In the genomic region with DNA sequence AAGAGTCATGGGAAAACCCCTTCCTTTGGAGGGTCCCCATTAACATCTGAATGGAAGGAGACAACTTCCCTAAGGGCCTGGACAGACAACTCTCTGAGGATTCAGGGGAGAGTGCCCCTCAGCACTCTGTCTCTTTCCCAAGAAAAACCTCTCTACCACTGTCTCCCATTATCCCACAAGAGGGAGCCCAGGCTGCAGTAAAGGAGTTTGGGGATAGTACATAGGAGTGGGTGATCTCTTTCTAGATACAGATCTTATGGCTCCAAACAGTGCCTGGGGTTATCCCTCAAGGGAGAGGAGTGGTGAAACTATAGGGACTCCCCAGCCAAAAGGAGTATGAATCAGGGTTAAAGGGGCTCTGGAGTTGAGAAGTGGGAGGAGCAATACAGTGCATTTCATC, we compare ENCODE assay signal across 15 cellular contexts. TPM values are rescaled to one million over a fixed set of nuclear protein-coding genes. Genes with fewer than 3 reads are reported as not detected.
DNase-seq lines count a peak whose midpoint lies in the region; ATAC-seq and TF ChIP-seq lines count a peak whose summit lies in the region.
"Had no signal": no experiment of that assay in that cellular context is flagged by ENCODE, and none has a peak within 500 bp of the region (broad histone marks: within the 10 kb centered on the region; RNA-seq: fewer than 3 reads in every experiment).

No MANE protein-coding gene starts in this region.

- no peak overlapping the region for H3K4me3 Mint-ChIP-seq in MCF 10A (ENCODE audit: unreplicated experiment)
- H3K4me3 Mint-ChIP-seq: activated T-cell treated with anti-CD3 and anti-CD28 coated beads, Interleukin-2, amount 50 U/mL, for 72 hours; CD8-positive, alpha-beta T cell had no signal

- no peaks in the 10 kb centered on the region for H3K27me3 Mint-ChIP-seq in MCF 10A (ENCODE audit: insufficient read depth, unreplicated experiment)

- DNase-seq in MCF 10A (ENCODE audit: unreplicated experiment) (no peak), breast epithelium (ENCODE audit: low spot score in 2 of 2) (no peak), SK-MEL-5 (ENCODE audit: low read depth, low spot score) (peak; percentile 48), foreskin keratinocyte (no peak), MG63 (no peak), NCI-H1436 treated with DMSO at 0.1 percent for 48 hours (lab: John Stamatoyannopoulos, UW) (no peak)
- DNase-seq: activated T-cell treated with anti-CD3 and anti-CD28 coated beads, Interleukin-2, amount 50 U/mL, for 72 hours; CD8-positive, alpha-beta T cell; effector CD8-positive, alpha-beta T cell; left ventricle myocardium superior; NCI-H2227 treated with DMSO at 0.1 percent for 48 hours; spleen; T-helper 2 cell had no signal

- ATAC-seq in foreskin keratinocyte (peak; percentile 48), HG03025 (IDR thresholded peaks at IDR 0.05; ENCODE audit: low FRiP score, unreplicated experiment) (no peak), HG02642 (IDR thresholded peaks at IDR 0.05; ENCODE audit: poor library complexity, unreplicated experiment) (no peak)
- ATAC-seq: CD8-positive, alpha-beta T cell; left ventricle myocardium superior had no signal

- H3K27ac ChIP-seq in breast epithelium (no peak overlapping the region), foreskin keratinocyte (no peak overlapping the region)
- H3K27ac ChIP-seq: spleen had no signal

- no peak overlapping the region for H3K27ac Mint-ChIP-seq in MCF 10A (ENCODE audit: low read depth, unreplicated experiment)
- H3K27ac Mint-ChIP-seq: activated T-cell treated with anti-CD3 and anti-CD28 coated beads, Interleukin-2, amount 50 U/mL, for 72 hours; CD8-positive, alpha-beta T cell had no signal

- POLR2A ChIA-PET in MCF 10A (lab: Yijun Ruan, JAX): interaction anchor here (1.2 kb wide), 1 partner anchor 26 kb away, joined by 4 read pairs; no protein-coding TSS in a partner anchor

- H3K4me1 Mint-ChIP-seq in MCF 10A (ENCODE audit: insufficient read depth, unreplicated experiment): peaks cover 12% of the 10 kb centered on the region

- no TSS peak for BruUV-seq in MCF 10A (replicated peaks; lab: Mats Ljungman, UMichigan)

- no peaks in the 10 kb centered on the region for H3K36me3 ChIP-seq in breast epithelium
- no peaks in the 10 kb centered on the region for H3K36me3 ChIP-seq in MG63
- H3K36me3 ChIP-seq: spleen had no signal

- CTCF ChIA-PET in MCF 10A (lab: Yijun Ruan, JAX): interaction anchor here (0.7 to 2.6 kb wide), 6 partner anchors 12 to 1712 kb away, joined by 3 to 13 read pairs (median 4); a partner anchor contains a TSS

- H3K36me3 Mint-ChIP-seq in MCF 10A (ENCODE audit: insufficient read depth, unreplicated experiment): no peaks in the 10 kb centered on the region
- H3K36me3 Mint-ChIP-seq: CD8-positive, alpha-beta T cell had no signal

- H3K9me3 ChIP-seq in breast epithelium (no peaks in the 10 kb centered on the region), MG63 (no peaks in the 10 kb centered on the region)
- H3K9me3 ChIP-seq: spleen had no signal

- H3K27me3 ChIP-seq in breast epithelium (peaks cover 8 to 12% of the 10 kb centered on the region in 2 donors), foreskin keratinocyte (peaks cover 15% of the 10 kb centered on the region), MG63 (no peaks in the 10 kb centered on the region)

- TF ChIP-seq POLR2A in breast epithelium (IDR thresholded peaks at IDR 0.05): no peak

- TF ChIP-seq CTCF in MCF 10A (IDR thresholded peaks at IDR 0.05; ENCODE audit: unreplicated experiment) (peak; percentile 12), breast epithelium (IDR thresholded peaks at IDR 0.05) (no peak), foreskin keratinocyte (conservative IDR thresholded peaks at IDR 0.05) (peak; percentile 62)

- in situ Hi-C loops in SK-MEL-5 (cut with HindIII; ENCODE audit: low pct_unique_long_range_greater_than_20kb, low sequenced_read_pairs): no loop called here

- intact Hi-C loops in MCF 10A (cut with micrococcal nuclease): loop anchor here (2.0 kb wide), 1 partner anchor 29 kb away; no protein-coding TSS in a partner anchor
- intact Hi-C loops in breast epithelium (cut with DNase I; ENCODE audit: low total_unique reads): no loop called here

- H3K4me3 ChIP-seq in breast epithelium: no peak overlapping the region
- H3K4me3 ChIP-seq in MG63: no peak overlapping the region
- H3K4me3 ChIP-seq: spleen had no signal

- H3K4me1 ChIP-seq in breast epithelium (peaks cover 5 to 7% of the 10 kb centered on the region in 2 donors), foreskin keratinocyte (peaks cover 17% of the 10 kb centered on the region)

- no peaks in the 10 kb centered on the region for H3K9me3 Mint-ChIP-seq in MCF 10A (ENCODE audit: unreplicated experiment)
- H3K9me3 Mint-ChIP-seq: activated T-cell treated with anti-CD3 and anti-CD28 coated beads, Interleukin-2, amount 50 U/mL, for 72 hours; CD8-positive, alpha-beta T cell had no signal

RNA-seq across cellular contexts. Expression of a gene that starts 6.1 kb away (rescaled TPM):
- 1.1 TPM in 1 of 2 replicates, not detected in the other for total RNA-seq in MCF 10A (2022)
- 1 to 10 TPM in 1 of 3 donors, under 1 TPM in 1, not detected in 1; 0.29 to 1.3 TPM for total RNA-seq in breast epithelium
- total RNA-seq in SK-MEL-5 (2014; rRNA removed; shearing (Covaris generic)): 3.4 and 5.1 TPM in 2 replicates
- polyA plus RNA-seq in SK-MEL-5 (2015; cell fraction: cytosol; rRNA removed): 9.8 and 11.2 TPM in 2 replicates
- polyA plus RNA-seq in SK-MEL-5 (2015; cell fraction: nucleus; rRNA removed): 3.0 and 4.6 TPM in 2 replicates
- 0.46 and 1.1 TPM in 2 replicates for total RNA-seq in foreskin keratinocyte
- polyA plus RNA-seq in foreskin keratinocyte: 0.50 and 1.0 TPM in 2 replicates
- total RNA-seq in MG63 (2014; rRNA removed; shearing (Covaris generic); ENCODE audit: low replicate concordance): 2.7 and 3.6 TPM in 2 replicates

RNA-seq across cellular contexts. Expression of a gene that starts 8.2 kb away (rescaled TPM):
- total RNA-seq in MCF 10A (2022) (117 and 129 TPM in 2 replicates), breast epithelium (10 to 100 TPM; 65.2 to 86.2 (median 75.2) TPM), foreskin keratinocyte (102 and 109 TPM in 2 replicates)
- total RNA-seq in SK-MEL-5 (2014; rRNA removed; shearing (Covaris generic)): 92.3 and 95.8 TPM in 2 replicates
- polyA plus RNA-seq in SK-MEL-5 (2015; cell fraction: cytosol; rRNA removed): 169 and 225 TPM in 2 replicates
- polyA plus RNA-seq in SK-MEL-5 (2015; cell fraction: nucleus; rRNA removed): 61.2 and 62.2 TPM in 2 replicates
- polyA plus RNA-seq in foreskin keratinocyte: 141 and 151 TPM in 2 replicates
- total RNA-seq in MG63 (2014; rRNA removed; shearing (Covaris generic); ENCODE audit: low replicate concordance): 77.7 and 79.1 TPM in 2 replicates

RNA-seq across cellular contexts. Expression of a gene that starts 12.7 kb away (rescaled TPM):
- not detected in 2 replicates for total RNA-seq in MCF 10A (2022)
- not detected for total RNA-seq in breast epithelium
- not detected in 2 replicates for total RNA-seq in SK-MEL-5 (2014; rRNA removed; shearing (Covaris generic))
- not detected in 2 replicates for polyA plus RNA-seq in SK-MEL-5 (2015; cell fraction: cytosol; rRNA removed)
- polyA plus RNA-seq in SK-MEL-5 (2015; cell fraction: nucleus; rRNA removed): not detected in 2 replicates
- total RNA-seq in foreskin keratinocyte: not detected in 2 replicates
- polyA plus RNA-seq in foreskin keratinocyte: not detected in 2 replicates
- total RNA-seq in MG63 (2014; rRNA removed; shearing (Covaris generic); ENCODE audit: low replicate concordance): not detected in 2 replicates
- total RNA-seq: left ventricle myocardium superior had no signal

RNA-seq across cellular contexts. Expression of a gene that starts 33.7 kb away (rescaled TPM):
- 0.28 and 0.47 TPM in 2 replicates for total RNA-seq in MCF 10A (2022)
- total RNA-seq in breast epithelium: under 1 TPM in 2 of 3 donors, not detected in 1; under 0.01 to 0.16 TPM
- total RNA-seq in SK-MEL-5 (2014; rRNA removed; shearing (Covaris generic)): 0.03 TPM in 1 of 2 replicates, not detected in the other
- polyA plus RNA-seq in SK-MEL-5 (2015; cell fraction: cytosol; rRNA removed): 0.06 and 0.14 TPM in 2 replicates
- polyA plus RNA-seq in SK-MEL-5 (2015; cell fraction: nucleus; rRNA removed): 1.2 and 1.6 TPM in 2 replicates
- 0.34 and 0.56 TPM in 2 replicates for total RNA-seq in foreskin keratinocyte
- polyA plus RNA-seq in foreskin keratinocyte: 0.26 and 0.50 TPM in 2 replicates
- total RNA-seq in MG63 (2014; rRNA removed; shearing (Covaris generic); ENCODE audit: low replicate concordance): 0.13 TPM in 1 of 2 replicates, not detected in the other

RNA-seq across cellular contexts. Expression of a gene that starts 40.2 kb away (rescaled TPM):
- total RNA-seq in MCF 10A (2022) (11.0 and 13.1 TPM in 2 replicates), breast epithelium (10 to 100 TPM in 2 of 3 donors, 1 to 10 TPM in 1; 3.7 to 15.7 (median 13.5) TPM), foreskin keratinocyte (29.4 and 31.8 TPM in 2 replicates)
- total RNA-seq in SK-MEL-5 (2014; rRNA removed; shearing (Covaris generic)): 10.8 and 12.2 TPM in 2 replicates
- polyA plus RNA-seq in SK-MEL-5 (2015; cell fraction: cytosol; rRNA removed): 38.5 and 41.3 TPM in 2 replicates
- 35.1 and 45.0 TPM in 2 replicates for polyA plus RNA-seq in SK-MEL-5 (2015; cell fraction: nucleus; rRNA removed)
- polyA plus RNA-seq in foreskin keratinocyte: 43.1 and 43.4 TPM in 2 replicates
- 0.94 and 3.2 TPM in 2 replicates for total RNA-seq in MG63 (2014; rRNA removed; shearing (Covaris generic); ENCODE audit: low replicate concordance)

Comparison
In these comparisons a context has a peak if more than half of its experiments do, and no peak if none do; other contexts are left out.
1. CTCF ChIP-seq: peak in MCF 10A (single experiment) and foreskin keratinocyte (single experiment); none in breast epithelium (0 of 3).